23 cellular contexts compared by ENCODE assay signal in the genomic region with DNA sequence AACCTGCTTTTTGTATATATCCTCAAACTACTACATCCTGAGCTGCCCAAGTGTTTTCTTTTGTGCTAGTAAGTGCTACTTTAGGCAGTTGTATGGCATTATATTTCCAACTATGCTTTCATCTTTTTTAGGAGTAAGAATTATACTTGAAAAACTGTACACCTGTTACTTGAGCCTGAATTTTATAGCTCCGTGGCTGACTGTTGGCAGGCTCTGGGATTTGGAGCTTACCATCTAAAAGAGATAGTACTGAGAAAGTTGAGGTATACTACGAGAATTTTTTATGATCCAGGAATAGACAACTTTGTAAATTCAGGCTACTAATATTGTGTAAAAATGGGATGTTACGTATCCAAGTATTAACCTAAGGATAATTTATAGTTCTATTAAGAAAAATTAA. TPM values are rescaled to one million over a fixed set of nuclear protein-coding genes. Genes with fewer than 3 reads are reported as not detected.
DNase-seq lines count a peak whose midpoint lies in the region; ATAC-seq, FAIRE-seq and TF ChIP-seq lines count a peak whose summit lies in the region.
"Had no signal": no experiment of that assay in that cellular context is flagged by ENCODE, and none has a peak within 500 bp of the region (broad histone marks: within the 10 kb centered on the region; RNA-seq: fewer than 3 reads in every experiment).

No MANE protein-coding gene starts in this region.

- H2AFZ ChIP-seq in astrocyte (ENCODE audit: low read depth, low read length): no peak overlapping the region

- no peaks in the 10 kb centered on the region for H3K36me3 ChIP-seq in astrocyte (ENCODE audit: insufficient read depth, low read length)
- H3K36me3 ChIP-seq: BE2C had no signal

- no peak overlapping the region for H3K27ac ChIP-seq in astrocyte (ENCODE audit: low read depth, low read length)
- H3K27ac ChIP-seq: SK-N-MC had no signal

- no peak overlapping the region for H3K4me3 ChIP-seq in astrocyte (ENCODE audit: insufficient read depth, low read depth, low read length)
- H3K4me3 ChIP-seq: SK-N-MC had no signal

- FAIRE-seq in astrocyte (lab: Jason Lieb, UNC): peak; percentile 34
- FAIRE-seq: HepG2 had no signal

- no peaks in the 10 kb centered on the region for H3K4me1 ChIP-seq in astrocyte (ENCODE audit: insufficient read depth, low read length)
- H3K4me1 ChIP-seq: BE2C, Caco-2 had no signal

- H3K36me3 Mint-ChIP-seq in astrocyte (ENCODE audit: low read depth, unreplicated experiment) (peaks cover 12% of the 10 kb centered on the region), osteocyte (ENCODE audit: unreplicated experiment) (peaks cover 24% of the 10 kb centered on the region)
- H3K36me3 Mint-ChIP-seq: CD4-positive, CD25-positive, alpha-beta regulatory T cell had no signal

- H3K79me2 ChIP-seq in astrocyte (ENCODE audit: insufficient read depth, low read length): peaks cover 89% of the 10 kb centered on the region

- ATAC-seq in GM18868 (IDR thresholded peaks at IDR 0.05; ENCODE audit: unreplicated experiment) (no peak), GM19395 (IDR thresholded peaks at IDR 0.05; ENCODE audit: unreplicated experiment) (no peak)
- ATAC-seq: HepG2 had no signal

- DNase-seq in NCI-H2107 treated with DMSO at 0.1 percent for 48 hours (lab: John Stamatoyannopoulos, UW; ENCODE audit: unreplicated experiment): peak; percentile 39
- DNase-seq in NCI-H2107 (lab: John Stamatoyannopoulos, UW): no peak
- no peak for DNase-seq in astrocyte (ENCODE audit: low read depth)
- DNase-seq in osteocyte (ENCODE audit: extremely low spot score, unreplicated experiment): no peak
- DNase-seq in GM19240 (ENCODE audit: insufficient read length, low spot score): no peak
- no peak for DNase-seq in superior temporal gyrus (ENCODE audit: extremely low spot score)
- DNase-seq: BE2C; Caco-2; CD4-positive, CD25-positive, alpha-beta regulatory T cell; DMS53; H7; KG1; MV-4-11; NCI-H1417 treated with DMSO at 0.1 percent for 48 hours; NCI-H1930; NCI-H510A; NCI-H774; SHP77 had no signal

- TF ChIP-seq CTCF in astrocyte (IDR thresholded peaks at IDR 0.05; ENCODE audit: insufficient read depth, low read depth, low read length): no peak
- no peak for TF ChIP-seq CTCF in osteocyte (IDR thresholded peaks at IDR 0.05)

- peaks cover 17% of the 10 kb centered on the region for H3K4me1 Mint-ChIP-seq in astrocyte (ENCODE audit: low read depth, unreplicated experiment)
- H3K4me1 Mint-ChIP-seq in osteocyte (ENCODE audit: unreplicated experiment): peaks cover 66% of the 10 kb centered on the region
- H3K4me1 Mint-ChIP-seq: CD4-positive, CD25-positive, alpha-beta regulatory T cell had no signal

- H3K27me3 Mint-ChIP-seq in astrocyte (ENCODE audit: low read depth, unreplicated experiment) (no peaks in the 10 kb centered on the region), osteocyte (ENCODE audit: unreplicated experiment) (no peaks in the 10 kb centered on the region)
- H3K27me3 Mint-ChIP-seq: CD4-positive, CD25-positive, alpha-beta regulatory T cell had no signal

- H3K9me3 ChIP-seq in astrocyte (ENCODE audit: insufficient read depth, low read depth, low read length): no peaks in the 10 kb centered on the region
- H3K9me3 ChIP-seq: BE2C, Caco-2 had no signal

- peaks cover 34% of the 10 kb centered on the region for H4K20me1 ChIP-seq in astrocyte (ENCODE audit: insufficient read depth, low read length)

- H3K9ac ChIP-seq in astrocyte (ENCODE audit: low read length): no peak overlapping the region

- no peak overlapping the region for H3K4me2 ChIP-seq in astrocyte (ENCODE audit: low read length)

- H3K4me3 Mint-ChIP-seq in astrocyte (ENCODE audit: unreplicated experiment) (no peak overlapping the region), osteocyte (ENCODE audit: unreplicated experiment) (no peak overlapping the region)
- H3K4me3 Mint-ChIP-seq: CD4-positive, CD25-positive, alpha-beta regulatory T cell had no signal

- peaks cover 2% of the 10 kb centered on the region for H3K9me3 Mint-ChIP-seq in astrocyte (ENCODE audit: unreplicated experiment)
- no peaks in the 10 kb centered on the region for H3K9me3 Mint-ChIP-seq in osteocyte (ENCODE audit: unreplicated experiment)

- no peak overlapping the region for H3K27ac Mint-ChIP-seq in astrocyte (ENCODE audit: unreplicated experiment)
- H3K27ac Mint-ChIP-seq in osteocyte (ENCODE audit: unreplicated experiment): peak overlapping the region; percentile 39
- H3K27ac Mint-ChIP-seq: CD4-positive, CD25-positive, alpha-beta regulatory T cell had no signal

- H3K27me3 ChIP-seq in astrocyte (ENCODE audit: insufficient read depth, low read length): no peaks in the 10 kb centered on the region
- H3K27me3 ChIP-seq: BE2C had no signal

RNA-seq across cellular contexts. Expression of a gene that starts 32.4 kb away (rescaled TPM):
- 49.4 and 53.3 TPM in 2 replicates for total RNA-seq in astrocyte
- 55.2 and 75.7 TPM in 2 replicates for total RNA-seq in osteocyte
- total RNA-seq: OCI-LY7 had no signal
